In genomic region chr3:21024563-21024962, GRCh38 we compare ENCODE assay signal across 9 cellular contexts.
"Had no signal": no experiment of that assay in that cellular context is flagged by ENCODE, and none has a peak within 500 bp of the region (broad histone marks: within the 10 kb centered on the region; RNA-seq: fewer than 3 reads in every experiment).

No MANE protein-coding gene starts in this region.

- H3K4me3 ChIP-seq: GM23248, HAP-1, K562 had no signal

- H3K9me3 ChIP-seq: HAP-1 had no signal

- ATAC-seq: HCT116, K562 had no signal

- H3K9ac ChIP-seq: GM23248 had no signal

- H2AFZ ChIP-seq: GM23248 had no signal

- H3K36me3 ChIP-seq: HAP-1 had no signal

- H3K4me1 ChIP-seq: HAP-1 had no signal

- H3K27ac ChIP-seq: GM23248 had no signal

- DNase-seq: GM23248, GOT3, H7, HFFc6, IMR-90, KG1 had no signal
